6 cellular contexts compared by ENCODE assay signal in the genomic region with DNA sequence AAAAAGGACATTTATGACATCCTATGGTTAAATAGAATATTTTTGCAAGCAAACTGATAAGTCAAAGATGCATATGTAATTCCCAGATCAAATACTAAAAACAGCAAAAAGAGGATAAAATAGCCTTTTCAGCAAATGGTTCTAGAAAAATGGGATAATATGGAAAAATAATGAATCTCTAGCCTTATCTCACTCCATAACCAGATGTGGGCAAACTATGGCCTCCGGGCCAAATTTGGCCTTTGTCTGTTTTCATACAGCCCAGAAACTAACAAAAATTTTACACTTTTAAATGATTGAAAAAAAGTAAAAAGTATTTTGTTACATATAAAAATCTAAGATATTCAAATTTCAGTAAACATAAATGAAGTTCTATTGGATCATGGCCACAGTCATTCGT.
"Had no signal": no experiment of that assay in that cellular context is flagged by ENCODE, and none has a peak within 500 bp of the region (broad histone marks: within the 10 kb centered on the region; RNA-seq: fewer than 3 reads in every experiment).

No MANE protein-coding gene starts in this region.

- DNase-seq: H9, HCEC 1CT, IMR-90, KG1 had no signal

- ATAC-seq: GM23338, K562 had no signal

- H3K4me3 ChIP-seq: GM23338, K562 had no signal

- H3K4me2 ChIP-seq: GM23338 had no signal

- H2AFZ ChIP-seq: GM23338 had no signal
